8 cellular contexts compared by ENCODE assay signal in the genomic region with DNA sequence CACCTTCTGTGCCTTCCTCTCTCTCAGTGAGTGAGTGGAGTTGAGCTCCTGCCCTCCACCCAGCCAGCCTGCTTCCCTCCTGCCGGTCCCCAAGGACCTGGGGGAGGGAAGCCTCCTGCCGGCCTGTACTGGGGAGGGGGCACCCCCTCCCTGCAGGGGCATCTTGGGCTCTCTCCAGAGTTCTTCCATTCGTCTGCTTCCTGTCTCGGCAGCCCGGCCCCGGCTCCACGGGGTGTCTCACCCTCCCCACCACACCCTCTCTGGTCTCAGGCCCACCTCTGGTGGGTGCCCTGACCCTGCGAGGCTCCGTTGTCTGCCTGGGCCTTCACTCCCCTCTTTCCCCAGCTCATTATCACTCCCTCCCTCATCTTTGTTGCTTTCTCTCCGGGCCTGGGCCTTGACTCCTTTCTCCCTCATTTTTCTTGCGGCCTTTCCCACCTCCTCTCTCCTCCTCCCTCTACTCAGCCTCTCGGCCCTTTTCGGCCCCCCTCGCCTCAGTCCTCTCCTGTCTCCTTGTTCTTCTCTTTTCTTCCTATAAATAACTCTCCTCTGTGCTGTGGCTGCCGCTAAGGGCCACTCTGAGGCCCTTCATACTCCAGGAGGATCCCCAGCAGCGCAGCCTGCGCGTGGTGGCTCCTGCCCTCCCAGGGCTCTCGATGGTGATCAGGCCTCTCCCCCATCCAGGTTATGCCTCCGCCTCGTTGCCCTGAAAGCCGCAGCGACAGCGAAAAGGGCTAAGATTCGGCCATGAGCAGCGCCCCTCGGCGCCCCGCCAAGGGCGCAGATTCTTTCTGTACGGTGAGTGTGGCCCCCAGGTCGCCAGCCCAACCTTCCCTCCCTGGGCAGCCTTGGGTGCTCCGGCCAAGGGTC. TPM values are rescaled to one million over a fixed set of nuclear protein-coding genes. Genes with fewer than 3 reads are reported as not detected.
A peak's percentile ranks its signal among the peaks of the same experiment; 100 is the strongest.
DNase-seq lines count a peak whose midpoint lies in the region; ATAC-seq and TF ChIP-seq lines count a peak whose summit lies in the region.

No MANE protein-coding gene starts in this region.

- no peak; the same call in 1 of the 2 replicates for TF ChIP-seq CTCF in BE2C (IDR thresholded peaks at IDR 0.05; ENCODE audit: low read depth, low read length)
- TF ChIP-seq CTCF in MCF 10A (IDR thresholded peaks at IDR 0.05; ENCODE audit: unreplicated experiment) = no peak

- H3K4me3 ChIP-seq in BE2C (ENCODE audit: low read depth, low read length) (peak overlapping the region; percentile 94), HUES64 (ENCODE audit: low read length) (peak overlapping the region; percentile 39)
- no peak overlapping the region for H3K4me3 ChIP-seq in naive thymus-derived CD4-positive, alpha-beta T cell (ENCODE audit: low read length)

- DNase-seq in BE2C (no peak), MCF 10A (ENCODE audit: unreplicated experiment) (no peak), DMS79 (lab: John Stamatoyannopoulos, UW) (no peak), activated gamma-delta T cell treated with Interleukin-2 at 50 U/mL for 16 hours (no peak), foreskin melanocyte (no peak)
- no peak for DNase-seq in naive thymus-derived CD4-positive, alpha-beta T cell

- H3K36me3 Mint-ChIP-seq in MCF 10A (ENCODE audit: insufficient read depth, unreplicated experiment) = peaks cover 37% of the 10 kb centered on the region
- H3K36me3 Mint-ChIP-seq in naive thymus-derived CD4-positive, alpha-beta T cell = peaks cover 0 to 3% (median 0%) of the 10 kb centered on the region in 5 donors

- no TSS peak for BruUV-seq in MCF 10A (replicated peaks; lab: Mats Ljungman, UMichigan)

- H3K4me3 Mint-ChIP-seq in MCF 10A (ENCODE audit: unreplicated experiment) = peak overlapping the region; percentile 97
- peak overlapping the region in 9 of 10 donors; percentile 57 to 99 (median 93) for H3K4me3 Mint-ChIP-seq in naive thymus-derived CD4-positive, alpha-beta T cell

- POLR2A ChIA-PET in MCF 10A (lab: Yijun Ruan, JAX) = interaction anchor here (0.9 to 8.4 kb wide), 5 partner anchors 19 to 51 kb away, joined by 3 to 151 read pairs (median 42); a partner anchor contains a TSS
- POLR2A ChIA-PET in naive thymus-derived CD4-positive, alpha-beta T cell (lab: Charles Lee) = interaction anchor here (1.2 kb wide), 1 partner anchor 15 kb away, joined by 3 read pairs; no protein-coding TSS in a partner anchor

- H3K4me1 ChIP-seq in BE2C = peaks cover 22% of the 10 kb centered on the region
- H3K4me1 ChIP-seq in HUES64 (ENCODE audit: insufficient read depth, low read length) = peaks cover 32% of the 10 kb centered on the region
- H3K4me1 ChIP-seq in naive thymus-derived CD4-positive, alpha-beta T cell (ENCODE audit: control insufficient read depth in 2 of 2, insufficient read depth in 2 of 2, low read length in 2 of 2) = peaks cover 25 to 32% of the 10 kb centered on the region in 2 donors

- H3K9me3 ChIP-seq in BE2C (no peaks in the 10 kb centered on the region), HUES64 (ENCODE audit: insufficient read depth, low read depth, low read length) (no peaks in the 10 kb centered on the region)
- H3K9me3 ChIP-seq in naive thymus-derived CD4-positive, alpha-beta T cell (ENCODE audit: control insufficient read depth in 2 of 3, low read length in 3 of 3) = no peaks in the 10 kb centered on the region

- no peaks in the 10 kb centered on the region for H3K9me3 Mint-ChIP-seq in MCF 10A (ENCODE audit: unreplicated experiment)
- no peaks in the 10 kb centered on the region for H3K9me3 Mint-ChIP-seq in naive thymus-derived CD4-positive, alpha-beta T cell

- peaks cover 31% of the 10 kb centered on the region for H3K36me3 ChIP-seq in BE2C
- H3K36me3 ChIP-seq in HUES64 (ENCODE audit: insufficient read depth, low read length) = peaks cover 20% of the 10 kb centered on the region
- peaks cover 0 to 23% (median 0%) of the 10 kb centered on the region in 3 experiments for H3K36me3 ChIP-seq in naive thymus-derived CD4-positive, alpha-beta T cell (ENCODE audit: control insufficient read depth in 2 of 3, insufficient read depth in 3 of 3, low read length in 3 of 3)

- H3K9ac ChIP-seq in HUES64 (ENCODE audit: low read depth, low read length) = peak overlapping the region; percentile 2; the same call in 1 of the 2 replicates

- TF ChIP-seq POLR2A in GM18505 (IDR thresholded peaks at IDR 0.05; ENCODE audit: borderline replicate concordance, extremely low read depth, insufficient read depth, insufficient read length) = no peak

- H3K27ac Mint-ChIP-seq in MCF 10A (ENCODE audit: low read depth, unreplicated experiment) = peak overlapping the region; percentile 63
- peak overlapping the region in 5 of 9 donors; percentile 41 to 71 (median 63) for H3K27ac Mint-ChIP-seq in naive thymus-derived CD4-positive, alpha-beta T cell

- H3K27me3 ChIP-seq in BE2C (no peaks in the 10 kb centered on the region), HUES64 (ENCODE audit: insufficient read depth, low read length) (peaks cover 22% of the 10 kb centered on the region)
- H3K27me3 ChIP-seq in naive thymus-derived CD4-positive, alpha-beta T cell (ENCODE audit: control insufficient read depth in 2 of 2, insufficient read depth in 2 of 2, low read length in 2 of 2) = no peaks in the 10 kb centered on the region

- WGBS in HUES64 = 16% methylated on average over 33 of the region's 33 CpGs

- intact Hi-C loops in MCF 10A (cut with micrococcal nuclease) = no loop called here
- intact Hi-C loops in naive thymus-derived CD4-positive, alpha-beta T cell (cut with micrococcal nuclease) = no loop called here

- H3K4me1 Mint-ChIP-seq in MCF 10A (ENCODE audit: insufficient read depth, unreplicated experiment) = peaks cover 38% of the 10 kb centered on the region
- peaks cover 25 to 38% (median 31%) of the 10 kb centered on the region in 7 donors for H3K4me1 Mint-ChIP-seq in naive thymus-derived CD4-positive, alpha-beta T cell

- ATAC-seq in naive thymus-derived CD4-positive, alpha-beta T cell = no peak
- ATAC-seq in GM18505 (IDR thresholded peaks at IDR 0.05; ENCODE audit: unreplicated experiment) = no peak

- no peaks in the 10 kb centered on the region for H3K27me3 Mint-ChIP-seq in MCF 10A (ENCODE audit: insufficient read depth, unreplicated experiment)
- H3K27me3 Mint-ChIP-seq in naive thymus-derived CD4-positive, alpha-beta T cell = no peaks in the 10 kb centered on the region

- CTCF ChIA-PET in MCF 10A (lab: Yijun Ruan, JAX) = interaction anchor here (0.6 to 4.6 kb wide), 9 partner anchors 14 to 596 kb away, joined by 3 to 42 read pairs (median 3); no protein-coding TSS in a partner anchor
- CTCF ChIA-PET in naive thymus-derived CD4-positive, alpha-beta T cell (lab: Charles Lee) = interaction anchor here (0.7 to 1.1 kb wide), 2 partner anchors 34 to 63 kb away, joined by 3 read pairs; a partner anchor contains a TSS

- no peak overlapping the region; the same call in 1 of the 2 replicates for H3K27ac ChIP-seq in HUES64 (ENCODE audit: low read depth, low read length)
- H3K27ac ChIP-seq in naive thymus-derived CD4-positive, alpha-beta T cell (ENCODE audit: low read depth, low read length) = no peak overlapping the region

RNA-seq across cellular contexts. Expression of a gene that starts 2.1 kb away (rescaled TPM):
- 621 TPM for polyA plus RNA-seq in BE2C (2012; ENCODE audit: insufficient read depth, insufficient read length, low read depth)
- polyA plus RNA-seq in HUES64 (2013, experiment 1 of 2) = 57.5 TPM
- polyA plus RNA-seq in HUES64 (2013, experiment 2 of 2) = 49.5 TPM
- total RNA-seq in MCF 10A (2022) = 112 and 114 TPM in 2 replicates
- total RNA-seq in naive thymus-derived CD4-positive, alpha-beta T cell = 100 to 1,000 TPM in 1 of 5 experiments, 10 to 100 TPM in 4; 38.7 to 125 (median 65.9) TPM
- polyA plus RNA-seq in naive thymus-derived CD4-positive, alpha-beta T cell = 10 to 100 TPM in 1 of 2 donors, 1 to 10 TPM in 1; 7.9 to 12.1 TPM

RNA-seq across cellular contexts. Expression of a gene that starts 3.8 kb away (rescaled TPM):
- 56.3 TPM for polyA plus RNA-seq in BE2C (2012; ENCODE audit: insufficient read depth, insufficient read length, low read depth)
- 17.2 TPM for polyA plus RNA-seq in HUES64 (2013, experiment 1 of 2)
- polyA plus RNA-seq in HUES64 (2013, experiment 2 of 2) = 18.1 TPM
- total RNA-seq in MCF 10A (2022) = 11.8 and 12.2 TPM in 2 replicates
- 10 to 100 TPM in 1 of 5 experiments, 1 to 10 TPM in 4; 4.2 to 20.2 (median 5.6) TPM for total RNA-seq in naive thymus-derived CD4-positive, alpha-beta T cell
- 1 to 10 TPM; 7.7 to 9.1 TPM for polyA plus RNA-seq in naive thymus-derived CD4-positive, alpha-beta T cell

RNA-seq across cellular contexts. Expression of a gene that starts 13.1 kb away (rescaled TPM):
- 5.9 TPM for polyA plus RNA-seq in BE2C (2012; ENCODE audit: insufficient read depth, insufficient read length, low read depth)
- 0.75 TPM for polyA plus RNA-seq in HUES64 (2013, experiment 1 of 2)
- 1.0 TPM for polyA plus RNA-seq in HUES64 (2013, experiment 2 of 2)
- 3.9 and 8.8 TPM in 2 replicates for total RNA-seq in MCF 10A (2022)
- total RNA-seq in naive thymus-derived CD4-positive, alpha-beta T cell = 10 to 100 TPM in 4 of 5 experiments, 1 to 10 TPM in 1; 6.7 to 17.7 (median 13.7) TPM
- polyA plus RNA-seq in naive thymus-derived CD4-positive, alpha-beta T cell = not detected

RNA-seq across cellular contexts. Expression of a gene that starts 19.1 kb away (rescaled TPM):
- polyA plus RNA-seq in BE2C (2012; ENCODE audit: insufficient read depth, insufficient read length, low read depth) = 267 TPM
- polyA plus RNA-seq in HUES64 (2013, experiment 1 of 2) = 39.7 TPM
- 35.6 TPM for polyA plus RNA-seq in HUES64 (2013, experiment 2 of 2)
- 79.3 and 83.6 TPM in 2 replicates for total RNA-seq in MCF 10A (2022)
- 100 to 1,000 TPM in 3 of 5 experiments, 10 to 100 TPM in 2; 94.1 to 136 (median 101) TPM for total RNA-seq in naive thymus-derived CD4-positive, alpha-beta T cell
- polyA plus RNA-seq in naive thymus-derived CD4-positive, alpha-beta T cell = 10 to 100 TPM; 49.6 to 69.4 TPM

RNA-seq across cellular contexts. Expression of a gene that starts 21.8 kb away (rescaled TPM):
- polyA plus RNA-seq in BE2C (2012; ENCODE audit: insufficient read depth, insufficient read length, low read depth) = 203 TPM
- polyA plus RNA-seq in HUES64 (2013, experiment 1 of 2) = 34.7 TPM
- polyA plus RNA-seq in HUES64 (2013, experiment 2 of 2) = 37.9 TPM
- 25.7 and 30.1 TPM in 2 replicates for total RNA-seq in MCF 10A (2022)
- total RNA-seq in naive thymus-derived CD4-positive, alpha-beta T cell = 10 to 100 TPM; 39.5 to 61.2 (median 42.2) TPM
- 10 to 100 TPM; 36.0 to 53.6 TPM for polyA plus RNA-seq in naive thymus-derived CD4-positive, alpha-beta T cell
